31 cellular contexts compared by ENCODE assay signal in genomic region chr12:115396567-115396966, GRCh38.
"Had no signal": no experiment of that assay in that cellular context is flagged by ENCODE, and none has a peak within 500 bp of the region (broad histone marks: within the 10 kb centered on the region; RNA-seq: fewer than 3 reads in every experiment).

No MANE protein-coding gene starts in this region.

- FAIRE-seq: urothelium cell line had no signal

- H3K27ac ChIP-seq: neural progenitor cell, ovary, parathyroid adenoma, psoas muscle, skin epidermis, spleen, suprapubic skin, testis, tibial artery, transverse colon, upper lobe of left lung, vagina had no signal

- H3K4me3 Mint-ChIP-seq: natural killer cell; nephron; stimulated activated memory B cell treated with anti-CD40 and anti-IgM and Interleukin-4, amounts not matched to agents 10 μg/mL and 1 μg/mL and 100 μg/mL, for 72 hours; stimulated activated naive CD8-positive, alpha-beta T cell treated with anti-CD3 and anti-CD28 coated beads, Interleukin-15, amount 100 ng/mL, for 72 hours had no signal

- H3K27ac Mint-ChIP-seq: natural killer cell; nephron; neural progenitor cell; progenitor cell of endocrine pancreas; stimulated activated memory B cell treated with anti-CD40 and anti-IgM and Interleukin-4, amounts not matched to agents 10 μg/mL and 1 μg/mL and 100 μg/mL, for 72 hours; stimulated activated naive CD8-positive, alpha-beta T cell treated with anti-CD3 and anti-CD28 coated beads, Interleukin-15, amount 100 ng/mL, for 72 hours had no signal

- H3K9ac ChIP-seq: neural progenitor cell, parathyroid adenoma had no signal

- H3K27me3 ChIP-seq: neural progenitor cell, ovary, spleen, suprapubic skin, testis, tibial artery, transverse colon, upper lobe of left lung, vagina had no signal

- H3K27me3 Mint-ChIP-seq: progenitor cell of endocrine pancreas; stimulated activated memory B cell treated with anti-CD40 and anti-IgM and Interleukin-4, amounts not matched to agents 10 μg/mL and 1 μg/mL and 100 μg/mL, for 72 hours; stimulated activated naive CD8-positive, alpha-beta T cell treated with anti-CD3 and anti-CD28 coated beads, Interleukin-15, amount 100 ng/mL, for 72 hours had no signal

- H3K4me3 ChIP-seq: neural progenitor cell, ovary, psoas muscle, skin epidermis, smooth muscle cell, spleen, suprapubic skin, testis, tibial artery, transverse colon, upper lobe of left lung, vagina had no signal

- H3K9me3 ChIP-seq: ovary, suprapubic skin, testis, vagina had no signal

- H3K79me2 ChIP-seq: parathyroid adenoma had no signal

- H3K4me1 Mint-ChIP-seq: natural killer cell; neural progenitor cell; stimulated activated memory B cell treated with anti-CD40 and anti-IgM and Interleukin-4, amounts not matched to agents 10 μg/mL and 1 μg/mL and 100 μg/mL, for 72 hours; stimulated activated naive CD8-positive, alpha-beta T cell treated with anti-CD3 and anti-CD28 coated beads, Interleukin-15, amount 100 ng/mL, for 72 hours had no signal

- H3K4me1 ChIP-seq: parathyroid adenoma, psoas muscle, spleen, suprapubic skin, testis, tibial artery, transverse colon, upper lobe of left lung, vagina had no signal

- H3K4me2 ChIP-seq: neural progenitor cell, smooth muscle cell had no signal

- ATAC-seq: natural killer cell; psoas muscle; right cardiac atrium; sciatic nerve; stimulated activated memory B cell treated with anti-CD40 and anti-IgM and Interleukin-4, amounts not matched to agents 10 μg/mL and 1 μg/mL and 100 μg/mL, for 72 hours; stimulated activated naive CD8-positive, alpha-beta T cell treated with anti-CD3 and anti-CD28 coated beads, Interleukin-15, amount 100 ng/mL, for 72 hours; stimulated activated naive CD8-positive, alpha-beta T cell treated with anti-CD3 and anti-CD28 coated beads, Interleukin-15, Interleukin-2, amounts not matched to agents 100 U/mL and 50 U/mL, for 24 hours had no signal

- H3K36me3 ChIP-seq: neural progenitor cell, ovary, spleen, suprapubic skin, tibial artery, transverse colon, upper lobe of left lung, vagina had no signal

- H3K36me3 Mint-ChIP-seq: natural killer cell; neural progenitor cell; stimulated activated memory B cell treated with anti-CD40 and anti-IgM and Interleukin-4, amounts not matched to agents 10 μg/mL and 1 μg/mL and 100 μg/mL, for 72 hours had no signal

- DNase-seq: natural killer cell; occipital lobe; ovary; posterior cingulate gyrus; psoas muscle; right cardiac atrium; spleen; stimulated activated CD4-positive, alpha-beta T cell treated with anti-CD3 and anti-CD28 coated beads, Interleukin-12 subunit alpha, Interleukin-12 subunit beta, amount 100 ng/mL, for 4 hours; stimulated activated CD4-positive, alpha-beta T cell treated with anti-CD3 and anti-CD28 coated beads, Interleukin-1b, Interleukin-23, amount 100 ng/mL, for 48 hours; stimulated activated CD4-positive, alpha-beta T cell treated with anti-CD3 and anti-CD28 coated beads, Interleukin-4, amount 100 ng/mL, for 1 hour; stimulated activated CD4-positive, alpha-beta T cell treated with anti-CD3 and anti-CD28 coated beads, Interleukin-4, amount 100 ng/mL, for 4 hours; stimulated activated CD8-positive, alpha-beta memory T cell treated with anti-CD3 and anti-CD28 coated beads, Interleukin-4, amount 100 ng/mL, for 48 hours; stimulated activated naive CD4-positive, alpha-beta T cell; stimulated activated naive CD8-positive, alpha-beta T cell treated with anti-CD3 and anti-CD28 coated beads, Interleukin-15, amount 100 ng/mL, for 72 hours; stimulated activated naive CD8-positive, alpha-beta T cell treated with anti-CD3 and anti-CD28 coated beads, Interleukin-15, Interleukin-2, amounts not matched to agents 100 U/mL and 50 U/mL, for 24 hours; substantia nigra; testis; tibial artery; transverse colon; upper lobe of left lung had no signal

- H2AFZ ChIP-seq: neural progenitor cell, parathyroid adenoma had no signal
